In the genomic region with DNA sequence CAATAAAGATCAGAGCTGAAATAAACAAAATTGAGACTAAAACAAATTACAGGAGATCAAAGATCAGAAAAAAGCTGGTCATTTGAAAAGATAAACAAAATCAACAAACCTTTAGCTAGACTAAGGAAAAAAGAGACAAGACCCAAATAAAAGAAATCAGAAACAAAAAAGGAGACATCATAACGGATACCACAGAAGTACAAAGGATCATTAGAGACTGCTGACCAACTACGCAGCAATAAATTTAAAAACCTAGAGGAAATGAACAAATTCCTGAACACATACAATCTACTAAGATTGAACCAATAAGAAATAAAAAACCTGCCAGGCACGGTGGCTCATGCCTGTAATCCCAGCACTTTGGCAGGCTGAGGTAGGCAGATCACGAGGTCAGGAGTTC, we compare ENCODE assay signal across 18 cellular contexts. TPM values are rescaled to one million over a fixed set of nuclear protein-coding genes. Genes with fewer than 3 reads are reported as not detected.
DNase-seq lines count a peak whose midpoint lies in the region; FAIRE-seq and TF ChIP-seq lines count a peak whose summit lies in the region.
"Had no signal": no experiment of that assay in that cellular context is flagged by ENCODE, and none has a peak within 500 bp of the region (broad histone marks: within the 10 kb centered on the region; RNA-seq: fewer than 3 reads in every experiment).

No MANE protein-coding gene starts in this region.

- no peak overlapping the region for H2AK5ac ChIP-seq in trophoblast cell (ENCODE audit: low read length)

- POLR2A ChIA-PET in CD8-positive, alpha-beta memory T cell (lab: Charles Lee) = interaction anchor here (0.6 kb wide), 1 partner anchor 29 kb away, joined by 3 read pairs; no protein-coding TSS in a partner anchor
- POLR2A ChIA-PET in OCI-LY7 (lab: Charles Lee) = interaction anchor here (1.1 to 2.9 kb wide), 3 partner anchors 11 to 18 kb away, joined by 3 to 17 read pairs (median 4); no protein-coding TSS in a partner anchor

- intact Hi-C loops in OCI-LY7 (cut with micrococcal nuclease; ENCODE audit: unreplicated experiment) (no loop called here), esophagus muscularis mucosa (cut with DNase I) (no loop called here)

- FAIRE-seq in GM12892 (lab: Jason Lieb, UNC) = no peak

- H3K9me3 Mint-ChIP-seq in CD8-positive, alpha-beta memory T cell = peaks cover 4 to 15% (median 9%) of the 10 kb centered on the region in 5 donors

- no peak overlapping the region for H3K18ac ChIP-seq in trophoblast cell (ENCODE audit: low read length)

- H3K27me3 ChIP-seq in CD8-positive, alpha-beta memory T cell (ENCODE audit: insufficient read depth, low read length, poor library complexity, severe bottlenecking) = no peaks in the 10 kb centered on the region
- no peaks in the 10 kb centered on the region for H3K27me3 ChIP-seq in esophagus muscularis mucosa
- no peaks in the 10 kb centered on the region for H3K27me3 ChIP-seq in trophoblast cell (ENCODE audit: insufficient read depth, low read length)

- no peaks in the 10 kb centered on the region for H3K27me3 Mint-ChIP-seq in CD8-positive, alpha-beta memory T cell

- H3K79me2 ChIP-seq in OCI-LY7 (ENCODE audit: insufficient read depth, low read depth, low read length) (peaks cover 100% of the 10 kb centered on the region), trophoblast cell (ENCODE audit: control insufficient read depth, insufficient read depth, low read length, poor library complexity) (peaks cover 29% of the 10 kb centered on the region)

- peaks cover 44% of the 10 kb centered on the region for H3K4me1 ChIP-seq in CD8-positive, alpha-beta memory T cell (ENCODE audit: insufficient read depth, low read length)
- peaks cover 98% of the 10 kb centered on the region for H3K4me1 ChIP-seq in OCI-LY7 (ENCODE audit: insufficient read depth, low read length, poor library complexity, severe bottlenecking)
- H3K4me1 ChIP-seq in esophagus muscularis mucosa = peaks cover 45 to 68% (median 57%) of the 10 kb centered on the region in 4 donors
- H3K4me1 ChIP-seq in trophoblast cell (ENCODE audit: control insufficient read depth in 1 of 2, insufficient read depth in 2 of 2, low read length in 2 of 2) = peaks cover 0 to 12% of the 10 kb centered on the region in 2 experiments

- peak overlapping the region; percentile 59 for H3K4ac ChIP-seq in trophoblast cell (ENCODE audit: low read depth, low read length)

- no peak overlapping the region for H2BK120ac ChIP-seq in trophoblast cell (ENCODE audit: insufficient read depth, low read length, poor library complexity)

- H4K20me1 ChIP-seq in OCI-LY7 (ENCODE audit: insufficient read depth, low read length) = peaks cover 26% of the 10 kb centered on the region; the same call in 1 of the 2 replicates

- H3K36me3 Mint-ChIP-seq in CD8-positive, alpha-beta memory T cell = peaks cover 6 to 16% (median 10%) of the 10 kb centered on the region in 3 donors

- H3K9me3 ChIP-seq in CD8-positive, alpha-beta memory T cell (ENCODE audit: low read length) = no peaks in the 10 kb centered on the region
- no peaks in the 10 kb centered on the region for H3K9me3 ChIP-seq in OCI-LY7 (ENCODE audit: low read length)
- peaks cover 0 to 7% (median 2%) of the 10 kb centered on the region in 4 donors for H3K9me3 ChIP-seq in esophagus muscularis mucosa
- no peaks in the 10 kb centered on the region for H3K9me3 ChIP-seq in trophoblast cell (ENCODE audit: insufficient read depth, low read depth, low read length)

- no peak overlapping the region for H2BK12ac ChIP-seq in trophoblast cell (ENCODE audit: low read length)

- H3K4me1 Mint-ChIP-seq in CD8-positive, alpha-beta memory T cell = peaks cover 66 to 83% (median 77%) of the 10 kb centered on the region in 3 donors

- H3K4me2 ChIP-seq in OCI-LY7 (ENCODE audit: low read length) (peak overlapping the region; percentile 64), trophoblast cell (ENCODE audit: low read length) (no peak overlapping the region)

- no peak overlapping the region for H3K14ac ChIP-seq in trophoblast cell (ENCODE audit: low read length)

- BruUV-seq in OCI-LY7 (replicated peaks; lab: Mats Ljungman, UMichigan) = no TSS peak

- DNase-seq in CD8-positive, alpha-beta memory T cell = no peak
- DNase-seq in OCI-LY7 (ENCODE audit: low spot score) (no peak), esophagus muscularis mucosa (ENCODE audit: extremely low spot score) (peak; percentile 14), trophoblast cell (no peak), epidermal melanocyte (ENCODE audit: insufficient read length, low spot score) (no peak), GM12892 (ENCODE audit: insufficient read length) (no peak)
- no peak for DNase-seq in activated CD8-positive, alpha-beta memory T cell treated with anti-CD3 and anti-CD28 coated beads for 24 hours
- DNase-seq: ACHN, AML-193, Calu3, IMR-90, NCI-H1105 treated with DMSO at 0.1 percent for 48 hours, NCI-H1694 treated with DMSO at 0.1 percent for 48 hours, NCI-H2107, NCI-H226, NCI-H524 treated with DMSO at 0.1 percent for 48 hours, SHP77 had no signal

- TF ChIP-seq POLR2A in esophagus muscularis mucosa (IDR thresholded peaks at IDR 0.05; ENCODE audit: low read depth) (no peak), GM12892 (IDR thresholded peaks at IDR 0.05; ENCODE audit: low read depth, low read length) (no peak)

- no peaks in the 10 kb centered on the region for H3K9me2 ChIP-seq in OCI-LY7 (ENCODE audit: insufficient read depth, low read length)

- no peak for TF ChIP-seq EP300 in esophagus muscularis mucosa (IDR thresholded peaks at IDR 0.05)

- H2AFZ ChIP-seq in OCI-LY7 (ENCODE audit: low read length) (no peak overlapping the region), trophoblast cell (ENCODE audit: insufficient read depth, low read length, poor library complexity) (no peak overlapping the region)

- H3K9ac ChIP-seq in trophoblast cell (ENCODE audit: low read length) = no peak overlapping the region

- 96% methylated on average over 4 of the region's 4 CpGs for WGBS in esophagus muscularis mucosa
- no CpG with 5 or more reads among the region's 4 CpGs for WGBS in trophoblast cell (ENCODE audit: extremely low coverage, insufficient coverage, insufficient read length)

- H4K8ac ChIP-seq in trophoblast cell (ENCODE audit: low read depth, low read length) = no peak overlapping the region

- peak overlapping the region in 6 of 8 donors; percentile 7 to 75 (median 34) for H3K27ac Mint-ChIP-seq in CD8-positive, alpha-beta memory T cell

- H3K79me1 ChIP-seq in trophoblast cell (ENCODE audit: low read length) = no peaks in the 10 kb centered on the region

- no peak overlapping the region for H3K23ac ChIP-seq in trophoblast cell (ENCODE audit: low read length)

- H4K12ac ChIP-seq in trophoblast cell (ENCODE audit: low read depth, low read length) = no peak overlapping the region

- H3K36me3 ChIP-seq in CD8-positive, alpha-beta memory T cell (ENCODE audit: insufficient read depth, low read length) = no peaks in the 10 kb centered on the region
- H3K36me3 ChIP-seq in OCI-LY7 (ENCODE audit: insufficient read depth, low read length) = peaks cover 25% of the 10 kb centered on the region
- H3K36me3 ChIP-seq in esophagus muscularis mucosa = no peaks in the 10 kb centered on the region
- no peaks in the 10 kb centered on the region for H3K36me3 ChIP-seq in trophoblast cell (ENCODE audit: control insufficient read depth in 1 of 2, insufficient read depth in 2 of 2, low read length in 2 of 2)
- H3K36me3 ChIP-seq: HAP-1 had no signal

- H2BK5ac ChIP-seq in trophoblast cell (ENCODE audit: low read depth, low read length, poor library complexity) = no peak overlapping the region

- TF ChIP-seq CTCF in OCI-LY7 (conservative IDR thresholded peaks at IDR 0.05; ENCODE audit: low read length) = no peak
- no peak for TF ChIP-seq CTCF in esophagus muscularis mucosa (IDR thresholded peaks at IDR 0.05)

- peak overlapping the region in 2 of 7 donors; percentile 12 to 42 for H3K4me3 Mint-ChIP-seq in CD8-positive, alpha-beta memory T cell

- H3K4me3 ChIP-seq in CD8-positive, alpha-beta memory T cell (ENCODE audit: low read length) = no peak overlapping the region
- H3K4me3 ChIP-seq in OCI-LY7 (ENCODE audit: low read depth, low read length, poor library complexity, severe bottlenecking) (peak overlapping the region; percentile 33), esophagus muscularis mucosa (no peak overlapping the region), trophoblast cell (ENCODE audit: low read depth, low read length) (no peak overlapping the region)
- H3K4me3 ChIP-seq: HAP-1 had no signal

- no peak overlapping the region for H4K91ac ChIP-seq in trophoblast cell (ENCODE audit: low read depth, low read length)

- H3K27ac ChIP-seq in CD8-positive, alpha-beta memory T cell (ENCODE audit: low read depth, low read length) = no peak overlapping the region
- H3K27ac ChIP-seq in OCI-LY7 (ENCODE audit: low read depth, low read length, poor library complexity, severe bottlenecking) = peak overlapping the region; percentile 61
- no peak overlapping the region for H3K27ac ChIP-seq in esophagus muscularis mucosa (replicated peaks in 1 of 4)
- H3K27ac ChIP-seq in trophoblast cell (ENCODE audit: low read depth, low read length) = no peak overlapping the region

- CTCF ChIA-PET in CD8-positive, alpha-beta memory T cell (lab: Charles Lee) = interaction anchor here (1.4 kb wide), 2 partner anchors 10 to 15 kb away, joined by 3 read pairs; no protein-coding TSS in a partner anchor
- CTCF ChIA-PET in OCI-LY7 (lab: Charles Lee; ENCODE audit: unreplicated experiment) = no interaction called here

RNA-seq across cellular contexts. Expression of a gene that starts 33.7 kb away (rescaled TPM):
- 10 to 100 TPM; 71.9 to 74.1 TPM for total RNA-seq in CD8-positive, alpha-beta memory T cell
- polyA plus RNA-seq in CD8-positive, alpha-beta memory T cell = 24.1 TPM
- 147 and 192 TPM in 2 replicates for total RNA-seq in OCI-LY7 (2014; rRNA removed; shearing (Covaris generic))
- total RNA-seq in OCI-LY7 (2022) (340 and 344 TPM in 2 replicates), esophagus muscularis mucosa (100 to 1,000 TPM; 124 to 137 (median 129) TPM)
- 57.1 and 59.1 TPM in 2 replicates for polyA plus RNA-seq in trophoblast cell (2013)
- polyA plus RNA-seq in GM12892 (2012; ENCODE audit: missing spikeins) = 67.3 TPM
